Comparison of ENCODE assay signal across 21 cellular contexts in genomic region chr7:126079581-126079980, GRCh38.
DNase-seq lines count a peak whose midpoint lies in the region; ATAC-seq and TF ChIP-seq lines count a peak whose summit lies in the region.
"Had no signal": no experiment of that assay in that cellular context is flagged by ENCODE, and none has a peak within 500 bp of the region (broad histone marks: within the 10 kb centered on the region; RNA-seq: fewer than 3 reads in every experiment).

No MANE protein-coding gene starts in this region.

- no peak overlapping the region for H2AK9ac ChIP-seq in IMR-90 (replicated peaks; ENCODE audit: low read depth, low read length, poor library complexity)

- DNase-seq in GM10266 (ENCODE audit: extremely low spot score) (peak; percentile 3), IMR-90 (no peak), NOMO-1 treated with DMSO at 0.1 percent for 48 hours (lab: John Stamatoyannopoulos, UW; ENCODE audit: unreplicated experiment) (no peak), endothelial cell (ENCODE audit: low spot score) (no peak), PC-9 (no peak)
- DNase-seq in activated CD4-positive, alpha-beta memory T cell treated with anti-CD3 and anti-CD28 coated beads, Interleukin-2, amount 10 ng/mL, durations not matched to agents 7 days and 5 days: no peak
- DNase-seq: activated CD8-positive, alpha-beta T cell treated with anti-CD3 and anti-CD28 coated beads, Interleukin-2, amount 10 ng/mL, durations not matched to agents 7 days and 5 days; activated naive CD4-positive, alpha-beta T cell treated with anti-CD3 and anti-CD28 coated beads, Interleukin-2, amount 10 ng/mL, durations not matched to agents 7 days and 5 days; activated T-cell treated with anti-CD3 and anti-CD28 coated beads, Interleukin-2, amount 50 U/mL, for 24 hours; aorta; C1 segment of cervical spinal cord; head of caudate nucleus; left ventricle myocardium inferior; NCI-H187 treated with DMSO at 0.1 percent for 48 hours; NCI-H446; retina; stimulated activated CD8-positive, alpha-beta memory T cell treated with anti-CD3 and anti-CD28 coated beads, Interleukin-4, amount 100 ng/mL, for 48 hours; T-helper 9 cell had no signal

- TF ChIP-seq CTCF in GM10266 (IDR thresholded peaks at IDR 0.05; ENCODE audit: control insufficient read depth, insufficient read depth, low read depth, missing control alignments): no peak
- no peak for TF ChIP-seq CTCF in IMR-90 (conservative IDR thresholded peaks at IDR 0.05; ENCODE audit: low read depth, low read length)
- TF ChIP-seq CTCF in endothelial cell (IDR thresholded peaks at IDR 0.05; ENCODE audit: unreplicated experiment): no peak
- no peak for TF ChIP-seq CTCF in PC-9 (conservative IDR thresholded peaks at IDR 0.05)

- no peaks in the 10 kb centered on the region for H3K9me3 Mint-ChIP-seq in endothelial cell (ENCODE audit: unreplicated experiment)
- H3K9me3 Mint-ChIP-seq in activated CD4-positive, alpha-beta memory T cell treated with anti-CD3 and anti-CD28 coated beads, Interleukin-2, amount 10 ng/mL, durations not matched to agents 7 days and 5 days: no peaks in the 10 kb centered on the region

- H3K14ac ChIP-seq in IMR-90 (replicated peaks; ENCODE audit: low read depth, low read length): no peak overlapping the region

- no peak overlapping the region for H3K4me3 Mint-ChIP-seq in endothelial cell (ENCODE audit: unreplicated experiment)
- H3K4me3 Mint-ChIP-seq in activated CD4-positive, alpha-beta memory T cell treated with anti-CD3 and anti-CD28 coated beads, Interleukin-2, amount 10 ng/mL, durations not matched to agents 7 days and 5 days: no peak overlapping the region
- H3K4me3 Mint-ChIP-seq: activated CD8-positive, alpha-beta T cell treated with anti-CD3 and anti-CD28 coated beads, Interleukin-2, amount 10 ng/mL, durations not matched to agents 7 days and 5 days; activated naive CD4-positive, alpha-beta T cell treated with anti-CD3 and anti-CD28 coated beads, Interleukin-2, amount 10 ng/mL, durations not matched to agents 7 days and 5 days; activated T-cell treated with anti-CD3 and anti-CD28 coated beads, Interleukin-2, amount 50 U/mL, for 24 hours had no signal

- H3K27ac ChIP-seq in IMR-90 (ENCODE audit: insufficient read depth, low read length) (no peak overlapping the region), PC-9 (no peak overlapping the region)
- H3K27ac ChIP-seq: left ventricle myocardium inferior had no signal

- H3K4me1 ChIP-seq in IMR-90 (ENCODE audit: control insufficient read depth, insufficient read depth, low read length) (no peaks in the 10 kb centered on the region), PC-9 (replicated peaks; ENCODE audit: insufficient read depth) (no peaks in the 10 kb centered on the region)
- H3K4me1 ChIP-seq: left ventricle myocardium inferior had no signal

- no peak overlapping the region for H2BK20ac ChIP-seq in IMR-90 (ENCODE audit: low read depth, low read length)

- ATAC-seq in GM18870 (IDR thresholded peaks at IDR 0.05; ENCODE audit: unreplicated experiment) (peak; percentile 89), HG02571 (IDR thresholded peaks at IDR 0.05; ENCODE audit: unreplicated experiment) (peak; percentile 76), IMR-90 (ENCODE audit: low read depth) (no peak)
- ATAC-seq: activated CD8-positive, alpha-beta T cell treated with anti-CD3 and anti-CD28 coated beads, Interleukin-2, amount 10 ng/mL, durations not matched to agents 7 days and 5 days; SK-N-SH treated with all-trans-retinoic acid at 6 μM for 48 hours had no signal

- H3K36me3 ChIP-seq in IMR-90 (ENCODE audit: control insufficient read depth, insufficient read depth, low read length) (no peaks in the 10 kb centered on the region), PC-9 (ENCODE audit: low read depth) (no peaks in the 10 kb centered on the region)
- H3K36me3 ChIP-seq: left ventricle myocardium inferior had no signal

- H2AFZ ChIP-seq in IMR-90 (replicated peaks; ENCODE audit: low read length, poor library complexity): no peak overlapping the region
- no peak overlapping the region for H2AFZ ChIP-seq in PC-9

- H3K56ac ChIP-seq in IMR-90 (ENCODE audit: extremely low read depth, insufficient read depth, low read length): no peak overlapping the region

- BruUV-seq in IMR-90 (replicated peaks; lab: Mats Ljungman, UMichigan) (no TSS peak), PC-9 (replicated peaks; lab: Mats Ljungman, UMichigan) (no TSS peak)

- H2AK5ac ChIP-seq in IMR-90 (ENCODE audit: low read depth, low read length): no peak overlapping the region

- no peaks in the 10 kb centered on the region for H3K9me2 ChIP-seq in PC-9 (ENCODE audit: insufficient read depth)

- intact Hi-C loops in IMR-90 (cut with micrococcal nuclease) (no loop called here), PC-9 (cut with micrococcal nuclease; ENCODE audit: unreplicated experiment) (no loop called here)

- no peak overlapping the region for H3K23ac ChIP-seq in IMR-90 (ENCODE audit: low read depth, low read length)

- no peak overlapping the region for H2BK120ac ChIP-seq in IMR-90 (ENCODE audit: low read depth, low read length)

- H3K4me3 ChIP-seq in IMR-90 (ENCODE audit: insufficient read depth, low read depth, low read length) (no peak overlapping the region), PC-9 (no peak overlapping the region)
- H3K4me3 ChIP-seq: left ventricle myocardium inferior had no signal

- no peak for TF ChIP-seq RAD21 in IMR-90 (IDR thresholded peaks at IDR 0.05; ENCODE audit: low read length)

- H3K4me2 ChIP-seq in IMR-90 (ENCODE audit: low read depth, low read length) (no peak overlapping the region), PC-9 (no peak overlapping the region)

- POLR2A ChIA-PET in IMR-90 (lab: Charles Lee; ENCODE audit: unreplicated experiment): no interaction called here
- POLR2A ChIA-PET in PC-9 (lab: Charles Lee; ENCODE audit: unreplicated experiment): no interaction called here
- POLR2A ChIA-PET in activated CD4-positive, alpha-beta memory T cell treated with anti-CD3 and anti-CD28 coated beads, Interleukin-2, amount 10 ng/mL, durations not matched to agents 7 days and 5 days (lab: Charles Lee): no interaction called here

- no peaks in the 10 kb centered on the region for H3K27me3 Mint-ChIP-seq in endothelial cell (ENCODE audit: unreplicated experiment)
- H3K27me3 Mint-ChIP-seq in activated CD4-positive, alpha-beta memory T cell treated with anti-CD3 and anti-CD28 coated beads, Interleukin-2, amount 10 ng/mL, durations not matched to agents 7 days and 5 days: no peaks in the 10 kb centered on the region
- H3K27me3 Mint-ChIP-seq: activated naive CD4-positive, alpha-beta T cell treated with anti-CD3 and anti-CD28 coated beads, Interleukin-2, amount 10 ng/mL, durations not matched to agents 7 days and 5 days; activated T-cell treated with anti-CD3 and anti-CD28 coated beads, Interleukin-2, amount 50 U/mL, for 24 hours had no signal

- dilution Hi-C loops in IMR-90 (cut with HindIII; ENCODE audit: low sequenced_read_pairs, unreplicated experiment): no loop called here

- no peak overlapping the region for H3K18ac ChIP-seq in IMR-90 (ENCODE audit: low read depth, low read length)

- H3K79me1 ChIP-seq in IMR-90 (ENCODE audit: low read depth in 1 of 2, low read length in 2 of 2): no peaks in the 10 kb centered on the region

- H3K27me3 ChIP-seq in IMR-90 (ENCODE audit: control insufficient read depth, insufficient read depth, low read length) (no peaks in the 10 kb centered on the region), PC-9 (ENCODE audit: insufficient read depth, low read depth) (no peaks in the 10 kb centered on the region)

- H3K79me2 ChIP-seq in PC-9 (ENCODE audit: low read depth): no peaks in the 10 kb centered on the region

- no peak overlapping the region for H3K9ac ChIP-seq in IMR-90 (ENCODE audit: low read depth, low read length)

- H3K36me3 Mint-ChIP-seq in endothelial cell (ENCODE audit: low read depth, unreplicated experiment): no peaks in the 10 kb centered on the region
- no peaks in the 10 kb centered on the region for H3K36me3 Mint-ChIP-seq in activated CD4-positive, alpha-beta memory T cell treated with anti-CD3 and anti-CD28 coated beads, Interleukin-2, amount 10 ng/mL, durations not matched to agents 7 days and 5 days (ENCODE audit: low read depth)
- H3K36me3 Mint-ChIP-seq: activated naive CD4-positive, alpha-beta T cell treated with anti-CD3 and anti-CD28 coated beads, Interleukin-2, amount 10 ng/mL, durations not matched to agents 7 days and 5 days had no signal

- H2BK5ac ChIP-seq in IMR-90 (ENCODE audit: low read depth, low read length, poor library complexity, severe bottlenecking): no peak overlapping the region

- CTCF ChIA-PET in IMR-90 (lab: Yijun Ruan, JAX): no interaction called here
- CTCF ChIA-PET in PC-9 (lab: Charles Lee): no interaction called here
- CTCF ChIA-PET in activated CD4-positive, alpha-beta memory T cell treated with anti-CD3 and anti-CD28 coated beads, Interleukin-2, amount 10 ng/mL, durations not matched to agents 7 days and 5 days (lab: Charles Lee): no interaction called here

- in situ Hi-C loops in IMR-90 (cut with MboI; ENCODE audit: low sequenced_read_pairs): no loop called here

- H3K9me3 ChIP-seq in IMR-90 (ENCODE audit: control insufficient read depth, insufficient read depth, low read length) (peaks cover 7% of the 10 kb centered on the region), PC-9 (ENCODE audit: insufficient read depth, low read depth) (no peaks in the 10 kb centered on the region)

- no peak for TF ChIP-seq POLR2A in IMR-90 (IDR thresholded peaks at IDR 0.05; ENCODE audit: low read depth, low read length)

- no peaks in the 10 kb centered on the region for H3K4me1 Mint-ChIP-seq in endothelial cell (ENCODE audit: unreplicated experiment)
- H3K4me1 Mint-ChIP-seq in activated CD4-positive, alpha-beta memory T cell treated with anti-CD3 and anti-CD28 coated beads, Interleukin-2, amount 10 ng/mL, durations not matched to agents 7 days and 5 days: no peaks in the 10 kb centered on the region
- H3K4me1 Mint-ChIP-seq: activated naive CD4-positive, alpha-beta T cell treated with anti-CD3 and anti-CD28 coated beads, Interleukin-2, amount 10 ng/mL, durations not matched to agents 7 days and 5 days had no signal

- H3K4ac ChIP-seq in IMR-90 (ENCODE audit: low read depth, low read length): no peak overlapping the region

- no peak overlapping the region for H2BK15ac ChIP-seq in IMR-90 (ENCODE audit: low read depth, low read length)

- H3K27ac Mint-ChIP-seq in endothelial cell (ENCODE audit: unreplicated experiment): no peak overlapping the region
- no peak overlapping the region for H3K27ac Mint-ChIP-seq in activated CD4-positive, alpha-beta memory T cell treated with anti-CD3 and anti-CD28 coated beads, Interleukin-2, amount 10 ng/mL, durations not matched to agents 7 days and 5 days
- H3K27ac Mint-ChIP-seq: activated CD8-positive, alpha-beta T cell treated with anti-CD3 and anti-CD28 coated beads, Interleukin-2, amount 10 ng/mL, durations not matched to agents 7 days and 5 days; activated naive CD4-positive, alpha-beta T cell treated with anti-CD3 and anti-CD28 coated beads, Interleukin-2, amount 10 ng/mL, durations not matched to agents 7 days and 5 days; activated T-cell treated with anti-CD3 and anti-CD28 coated beads, Interleukin-2, amount 50 U/mL, for 24 hours had no signal

- H4K20me1 ChIP-seq in IMR-90 (ENCODE audit: insufficient read depth, low read length) (no peaks in the 10 kb centered on the region), PC-9 (ENCODE audit: insufficient read depth) (no peaks in the 10 kb centered on the region)

- no peak overlapping the region for H4K5ac ChIP-seq in IMR-90 (ENCODE audit: low read depth, low read length)

- H3F3A ChIP-seq in PC-9 (ENCODE audit: insufficient read depth, low read depth): no peaks in the 10 kb centered on the region

- no peak overlapping the region for H4K91ac ChIP-seq in IMR-90 (ENCODE audit: insufficient read depth, low read depth, low read length)

- H3K9me1 ChIP-seq in IMR-90 (ENCODE audit: insufficient read depth, low read length): no peaks in the 10 kb centered on the region

- no peak overlapping the region for H4K8ac ChIP-seq in IMR-90 (ENCODE audit: low read depth in 2 of 2, low read length in 2 of 2)
